Comparison of ENCODE assay signal across 8 cellular contexts in genomic region chr17:28737770-28738679, GRCh38. TPM values are rescaled to one million over a fixed set of nuclear protein-coding genes. Genes with fewer than 3 reads are reported as not detected.
DNase-seq lines count a peak whose midpoint lies in the region; ATAC-seq and TF ChIP-seq lines count a peak whose summit lies in the region.

No MANE protein-coding gene starts in this region.

- H3K27me3 Mint-ChIP-seq in activated naive CD4-positive, alpha-beta T cell treated with anti-CD3 and anti-CD28 coated beads, Interleukin-2, amount 10 ng/mL, durations not matched to agents 7 days and 5 days, result no peaks in the 10 kb centered on the region
- H3K27me3 Mint-ChIP-seq in T-helper 17 cell, result no peaks in the 10 kb centered on the region

- in situ Hi-C loops in transverse colon (cut with MboI; ENCODE audit: low pct_ligation_motif_present in 1 of 4, low pct_unique_long_range_greater_than_20kb in 1 of 4, low sequenced_read_pairs in 3 of 4), result no loop called here

- CTCF ChIA-PET in activated naive CD4-positive, alpha-beta T cell treated with anti-CD3 and anti-CD28 coated beads, Interleukin-2, amount 10 ng/mL, durations not matched to agents 7 days and 5 days (lab: Charles Lee), result no interaction called here

- peak overlapping the region; percentile 38 for H3K27ac Mint-ChIP-seq in activated naive CD4-positive, alpha-beta T cell treated with anti-CD3 and anti-CD28 coated beads, Interleukin-2, amount 10 ng/mL, durations not matched to agents 7 days and 5 days
- peak overlapping the region; percentile 95 for H3K27ac Mint-ChIP-seq in T-helper 17 cell

- no peak for TF ChIP-seq CTCF in transverse colon (IDR thresholded peaks at IDR 0.05)

- H3K4me1 ChIP-seq in transverse colon, result peaks cover 0 to 17% (median 14%) of the 10 kb centered on the region in 4 donors

- H3K4me3 ChIP-seq in transverse colon, result no peak overlapping the region

- H3K4me3 Mint-ChIP-seq in activated naive CD4-positive, alpha-beta T cell treated with anti-CD3 and anti-CD28 coated beads, Interleukin-2, amount 10 ng/mL, durations not matched to agents 7 days and 5 days, result no peak overlapping the region
- no peak overlapping the region for H3K4me3 Mint-ChIP-seq in T-helper 17 cell

- H3K27ac ChIP-seq in transverse colon, result peak overlapping the region in 2 of 4 donors; percentile 5 to 44

- H3K36me3 ChIP-seq in transverse colon, result no peaks in the 10 kb centered on the region

- TF ChIP-seq EP300 in transverse colon (IDR thresholded peaks at IDR 0.05; ENCODE audit: low read depth), result no peak

- intact Hi-C loops in transverse colon (cut with DNase I; ENCODE audit: low total_unique reads), result no loop called here

- DNase-seq in activated naive CD4-positive, alpha-beta T cell treated with anti-CD3 and anti-CD28 coated beads, Interleukin-2, amount 10 ng/mL, durations not matched to agents 7 days and 5 days, result no peak
- DNase-seq in activated naive CD4-positive, alpha-beta T cell treated with Interleukin-2 at 50 U/mL for 16 hours, result no peak
- DNase-seq in T-helper 17 cell (no peak), transverse colon (peak; percentile 69), NCI-H1092 treated with DMSO at 0.1 percent for 48 hours (lab: John Stamatoyannopoulos, UW) (no peak), NCI-H2196 treated with DMSO at 0.1 percent for 48 hours (lab: John Stamatoyannopoulos, UW; ENCODE audit: unreplicated experiment) (no peak)
- DNase-seq in stimulated activated CD8-positive, alpha-beta memory T cell treated with anti-CD3 and anti-CD28 coated beads, Interleukin-4, amount 100 ng/mL, for 48 hours, result no peak

- 55 to 92% methylated on average over 4 to 15 of the region's 22 CpGs for WGBS in transverse colon (ENCODE audit: low coverage in 1 of 2), 2 donors

- H3K4me1 Mint-ChIP-seq in activated naive CD4-positive, alpha-beta T cell treated with anti-CD3 and anti-CD28 coated beads, Interleukin-2, amount 10 ng/mL, durations not matched to agents 7 days and 5 days, result peaks cover 22% of the 10 kb centered on the region
- peaks cover 16% of the 10 kb centered on the region for H3K4me1 Mint-ChIP-seq in T-helper 17 cell

- peaks cover 11% of the 10 kb centered on the region for H3K36me3 Mint-ChIP-seq in activated naive CD4-positive, alpha-beta T cell treated with anti-CD3 and anti-CD28 coated beads, Interleukin-2, amount 10 ng/mL, durations not matched to agents 7 days and 5 days
- H3K36me3 Mint-ChIP-seq in T-helper 17 cell (ENCODE audit: low read depth), result peaks cover 2% of the 10 kb centered on the region

- peak; percentile 51 for ATAC-seq in HG02763 (IDR thresholded peaks at IDR 0.05; ENCODE audit: unreplicated experiment)
- ATAC-seq in T-helper 17 cell, result peak; percentile 22

- H3K9me3 Mint-ChIP-seq in activated naive CD4-positive, alpha-beta T cell treated with anti-CD3 and anti-CD28 coated beads, Interleukin-2, amount 10 ng/mL, durations not matched to agents 7 days and 5 days, result peaks cover 4% of the 10 kb centered on the region

- H3K9me3 ChIP-seq in T-helper 17 cell (ENCODE audit: control insufficient read depth, low read length, poor library complexity, severe bottlenecking) (no peaks in the 10 kb centered on the region), transverse colon (no peaks in the 10 kb centered on the region)

- TF ChIP-seq POLR2A in transverse colon (IDR thresholded peaks at IDR 0.05), result no peak

- no peaks in the 10 kb centered on the region for H3K27me3 ChIP-seq in transverse colon

RNA-seq across cellular contexts. Expression of gene TRAF4, which starts 5.8 kb away (rescaled TPM):
- 100 to 1,000 TPM; 326 to 362 TPM for total RNA-seq in T-helper 17 cell
- 100 to 1,000 TPM in 3 of 4 donors, 10 to 100 TPM in 1; 65.7 to 191 (median 126) TPM for total RNA-seq in transverse colon

RNA-seq across cellular contexts. Expression of gene NEK8, which starts 9.4 kb away (rescaled TPM):
- total RNA-seq in T-helper 17 cell (1 to 10 TPM; 5.8 to 8.8 TPM), transverse colon (10 to 100 TPM in 1 of 4 donors, 1 to 10 TPM in 3; 5.7 to 52.3 (median 8.3) TPM)

RNA-seq across cellular contexts. Expression of gene TLCD1, which starts 12.0 kb away (rescaled TPM):
- total RNA-seq in T-helper 17 cell (1 to 10 TPM; 1.1 to 1.4 TPM), transverse colon (10 to 100 TPM in 1 of 4 donors, 1 to 10 TPM in 1, not detected in 2; 5.6 to 11.5 TPM)

RNA-seq across cellular contexts. Expression of gene RPL23A, which starts 18.2 kb away (rescaled TPM):
- total RNA-seq in T-helper 17 cell (1,000 to 10,000 TPM; 2,757 to 2,860 TPM), transverse colon (100 to 1,000 TPM; 238 to 385 (median 342) TPM)

RNA-seq across cellular contexts. Expression of gene RAB34, which starts 20.4 kb away (rescaled TPM):
- 10 to 100 TPM in 1 of 2 donors, 1 to 10 TPM in 1; 8.3 to 24.3 TPM for total RNA-seq in T-helper 17 cell
- 10 to 100 TPM; 41.1 to 60.5 (median 50.0) TPM for total RNA-seq in transverse colon
